Comparison of ENCODE assay signal across 9 cellular contexts in the genomic region with DNA sequence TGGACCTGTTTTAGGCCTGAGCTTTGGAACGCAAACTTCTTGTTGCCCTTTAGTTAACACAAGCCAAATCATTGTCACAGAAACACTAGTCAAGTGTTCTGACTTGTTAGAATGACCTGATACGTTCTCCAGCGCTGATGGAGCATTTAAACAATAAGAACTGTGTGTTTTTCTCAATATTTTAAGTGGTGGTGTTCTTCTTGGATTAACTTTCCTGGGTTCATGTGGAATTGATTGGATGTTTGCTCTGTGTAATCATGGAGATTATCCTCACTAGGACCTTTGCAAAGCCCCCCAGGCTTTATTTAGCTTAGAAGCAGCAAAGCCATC. TPM values are rescaled to one million over a fixed set of nuclear protein-coding genes. Genes with fewer than 3 reads are reported as not detected.
A peak's percentile ranks its signal among the peaks of the same experiment; 100 is the strongest.
DNase-seq lines count a peak whose midpoint lies in the region; ATAC-seq and TF ChIP-seq lines count a peak whose summit lies in the region.
"Had no signal": no experiment of that assay in that cellular context is flagged by ENCODE, and none has a peak within 500 bp of the region (broad histone marks: within the 10 kb centered on the region; RNA-seq: fewer than 3 reads in every experiment).

No MANE protein-coding gene starts in this region.

- WGBS in IMR-90 (ENCODE audit: extremely low coverage in 2 of 2, insufficient read length in 1 of 2), 2 experiments = no CpG with 5 or more reads among the region's 3 CpGs

- peak overlapping the region; percentile 48; the same call in 1 of the 2 replicates for H3K18ac ChIP-seq in IMR-90 (ENCODE audit: low read depth, low read length)

- peak overlapping the region; percentile 84 for H2AFZ ChIP-seq in IMR-90 (replicated peaks; ENCODE audit: low read length, poor library complexity)

- no peak for DNase-seq in A673 (ENCODE audit: low spot score)
- DNase-seq in IMR-90 = no peak
- DNase-seq in central memory CD8-positive, alpha-beta T cell (ENCODE audit: low spot score in 2 of 2) = no peak
- DNase-seq in posterior cingulate gyrus = no peak
- DNase-seq in NCI-H2081 (lab: John Stamatoyannopoulos, UW) = no peak

- BruUV-seq in A673 (replicated peaks; lab: Mats Ljungman, UMichigan) (TSS peak; percentile 44), IMR-90 (replicated peaks; lab: Mats Ljungman, UMichigan) (no TSS peak)

- H2BK5ac ChIP-seq in IMR-90 (ENCODE audit: low read depth, low read length, poor library complexity, severe bottlenecking) = no peak overlapping the region

- H4K91ac ChIP-seq in IMR-90 (ENCODE audit: insufficient read depth, low read depth, low read length) = peak overlapping the region; percentile 9; the same call in 1 of the 2 replicates

- H2AK5ac ChIP-seq in IMR-90 (ENCODE audit: low read depth, low read length) = peak overlapping the region; percentile 63; the same call in 1 of the 2 replicates

- peak overlapping the region; percentile 59 for H3K9ac ChIP-seq in IMR-90 (ENCODE audit: low read depth, low read length)
- H3K9ac ChIP-seq in muscle layer of colon (ENCODE audit: low read length) = peak overlapping the region; percentile 85

- POLR2A ChIA-PET in A673 (lab: Charles Lee; ENCODE audit: low non-redundant PET) = interaction anchor here (0.6 kb wide), 1 partner anchor 265 kb away, joined by 4 read pairs; no protein-coding TSS in a partner anchor
- POLR2A ChIA-PET in IMR-90 (lab: Charles Lee; ENCODE audit: unreplicated experiment) = no interaction called here

- H3K9me1 ChIP-seq in IMR-90 (ENCODE audit: insufficient read depth, low read length) = no peaks in the 10 kb centered on the region

- H3K56ac ChIP-seq in IMR-90 (ENCODE audit: extremely low read depth, insufficient read depth, low read length) = no peak overlapping the region

- peaks cover 11% of the 10 kb centered on the region for H3K4me1 ChIP-seq in A673 (ENCODE audit: insufficient read depth, low read length, poor library complexity, severe bottlenecking)
- peaks cover 10% of the 10 kb centered on the region for H3K4me1 ChIP-seq in IMR-90 (ENCODE audit: control insufficient read depth, insufficient read depth, low read length)
- peaks cover 25% of the 10 kb centered on the region for H3K4me1 ChIP-seq in muscle layer of colon (ENCODE audit: insufficient read depth, low read length)

- dilution Hi-C loops in IMR-90 (cut with HindIII; ENCODE audit: low sequenced_read_pairs, unreplicated experiment) = no loop called here

- ATAC-seq in IMR-90 (ENCODE audit: low read depth) (no peak), HG03469 (IDR thresholded peaks at IDR 0.05; ENCODE audit: unreplicated experiment) (no peak), HG03045 (IDR thresholded peaks at IDR 0.05; ENCODE audit: unreplicated experiment) (no peak)
- ATAC-seq in central memory CD8-positive, alpha-beta T cell (replicated peaks; ENCODE audit: extremely low read depth, poor library complexity, severe bottlenecking) = no peak
- ATAC-seq: K562 had no signal

- H3K9me3 ChIP-seq in A673 (ENCODE audit: low read depth, low read length, poor library complexity, severe bottlenecking) = no peaks in the 10 kb centered on the region
- H3K9me3 ChIP-seq in IMR-90 (ENCODE audit: control insufficient read depth, insufficient read depth, low read length) = no peaks in the 10 kb centered on the region
- no peaks in the 10 kb centered on the region for H3K9me3 ChIP-seq in muscle layer of colon (ENCODE audit: low read length)

- H4K8ac ChIP-seq in IMR-90 (ENCODE audit: low read depth in 2 of 2, low read length in 2 of 2) = 0 out of 4 replicates have a peak overlapping the region, but pooled peaks of 1 of the 2 experiments have one; percentile 22

- no peak overlapping the region for H4K5ac ChIP-seq in IMR-90 (ENCODE audit: low read depth, low read length)

- in situ Hi-C loops in IMR-90 (cut with MboI; ENCODE audit: low sequenced_read_pairs) = loop anchor here (10.0 kb wide), 1 partner anchor 262 kb away; no protein-coding TSS in a partner anchor

- H3K9me3 Mint-ChIP-seq in central memory CD8-positive, alpha-beta T cell = no peaks in the 10 kb centered on the region

- TF ChIP-seq RAD21 in IMR-90 (IDR thresholded peaks at IDR 0.05; ENCODE audit: low read length) = no peak

- peaks cover 2% of the 10 kb centered on the region for H3K27me3 Mint-ChIP-seq in central memory CD8-positive, alpha-beta T cell

- H3K27ac ChIP-seq in A673 (ENCODE audit: low read depth, low read length, poor library complexity, severe bottlenecking) (no peak overlapping the region), IMR-90 (ENCODE audit: insufficient read depth, low read length) (no peak overlapping the region), muscle layer of colon (ENCODE audit: low read depth, low read length) (peak overlapping the region; percentile 79)

- H3K79me1 ChIP-seq in IMR-90 (ENCODE audit: low read depth in 1 of 2, low read length in 2 of 2) = peaks cover 25 to 41% of the 10 kb centered on the region in 2 experiments

- H3K4me1 Mint-ChIP-seq in central memory CD8-positive, alpha-beta T cell = peaks cover 33% of the 10 kb centered on the region

- H2AK9ac ChIP-seq in IMR-90 (replicated peaks; ENCODE audit: low read depth, low read length, poor library complexity) = peak overlapping the region; percentile 55

- peak overlapping the region; percentile 63 for H3K14ac ChIP-seq in IMR-90 (replicated peaks; ENCODE audit: low read depth, low read length)

- peak overlapping the region; percentile 31; the same call in 1 of the 2 replicates for H3K23ac ChIP-seq in IMR-90 (ENCODE audit: low read depth, low read length)

- peak overlapping the region; percentile 98 for H3K4me2 ChIP-seq in IMR-90 (ENCODE audit: low read depth, low read length)

- TF ChIP-seq CTCF in A673 (conservative IDR thresholded peaks at IDR 0.05; ENCODE audit: low read depth, low read length) (no peak), IMR-90 (conservative IDR thresholded peaks at IDR 0.05; ENCODE audit: low read depth, low read length) (no peak)

- no peak for TF ChIP-seq POLR2A in IMR-90 (IDR thresholded peaks at IDR 0.05; ENCODE audit: low read depth, low read length)

- peak overlapping the region; percentile 29; the same call in 1 of the 2 replicates for H2BK120ac ChIP-seq in IMR-90 (ENCODE audit: low read depth, low read length)

- H3K4me3 ChIP-seq in A673 (ENCODE audit: low read depth, low read length, poor library complexity, severe bottlenecking) (peak overlapping the region; percentile 74), IMR-90 (ENCODE audit: insufficient read depth, low read depth, low read length) (peak overlapping the region; percentile 82), muscle layer of colon (ENCODE audit: low read depth in 1 of 2, low read length in 2 of 2) (peak overlapping the region; percentile 76 to 91)
- H3K4me3 ChIP-seq: K562 had no signal

- 0 out of 2 replicates have a peak overlapping the region, but pooled peaks have one; percentile 17 for H2BK20ac ChIP-seq in IMR-90 (ENCODE audit: low read depth, low read length)

- H3K27me3 ChIP-seq in A673 (replicated peaks; ENCODE audit: insufficient read depth, low read depth, low read length, poor library complexity) = peaks cover 35% of the 10 kb centered on the region
- no peaks in the 10 kb centered on the region for H3K27me3 ChIP-seq in IMR-90 (ENCODE audit: control insufficient read depth, insufficient read depth, low read length)
- no peaks in the 10 kb centered on the region for H3K27me3 ChIP-seq in muscle layer of colon (ENCODE audit: control insufficient read depth in 1 of 2, insufficient read depth in 2 of 2, low read length in 2 of 2)

- intact Hi-C loops in A673 (cut with micrococcal nuclease; ENCODE audit: unreplicated experiment) = loop anchor here (5.0 to 10.0 kb wide), 2 partner anchors 91 to 252 kb away; a partner anchor contains a TSS
- intact Hi-C loops in IMR-90 (cut with micrococcal nuclease) = loop anchor here (10.0 kb wide), 1 partner anchor 128 kb away; no protein-coding TSS in a partner anchor
- intact Hi-C loops in posterior cingulate gyrus (cut with DNase I) = loop anchor here (5.0 to 10.0 kb wide), 2 partner anchors 36 to 68 kb away; no protein-coding TSS in a partner anchor

- H3K27ac Mint-ChIP-seq in central memory CD8-positive, alpha-beta T cell (ENCODE audit: low read depth) = no peak overlapping the region

- no peaks in the 10 kb centered on the region for H3K36me3 ChIP-seq in A673 (ENCODE audit: insufficient read depth, low read length, poor library complexity, severe bottlenecking)
- no peaks in the 10 kb centered on the region for H3K36me3 ChIP-seq in IMR-90 (ENCODE audit: control insufficient read depth, insufficient read depth, low read length)
- no peaks in the 10 kb centered on the region for H3K36me3 ChIP-seq in muscle layer of colon (ENCODE audit: insufficient read depth, low read length)

- peak overlapping the region; percentile 95 for H3K4me3 Mint-ChIP-seq in central memory CD8-positive, alpha-beta T cell

- H2BK15ac ChIP-seq in IMR-90 (ENCODE audit: low read depth, low read length) = peak overlapping the region; percentile 21; the same call in 1 of the 3 replicates

- H3K4ac ChIP-seq in IMR-90 (ENCODE audit: low read depth, low read length) = peak overlapping the region; percentile 28

- peaks cover 5% of the 10 kb centered on the region; the same call in 1 of the 2 replicates for H4K20me1 ChIP-seq in IMR-90 (ENCODE audit: insufficient read depth, low read length)

- CTCF ChIA-PET in A673 (lab: Charles Lee) (interaction anchor here (0.6 kb wide), 1 partner anchor 1389 kb away, joined by 7 read pairs; no protein-coding TSS in a partner anchor), IMR-90 (lab: Yijun Ruan, JAX) (interaction anchor here (0.6 to 2.3 kb wide), 4 partner anchors 68 to 160 kb away, joined by 3 to 8 read pairs (median 5); no protein-coding TSS in a partner anchor)

- H3K36me3 Mint-ChIP-seq in central memory CD8-positive, alpha-beta T cell (ENCODE audit: insufficient read depth) = peaks cover 6% of the 10 kb centered on the region

TF ChIP-seq in IMR-90, 13 proteins besides CTCF, POLR2A, EP300 and RAD21 (continues in another document):
- TF ChIP-seq CEBPB (IDR thresholded peaks at IDR 0.05; ENCODE audit: low read depth, low read length) (no peak), MXI1 (IDR thresholded peaks at IDR 0.05; ENCODE audit: borderline replicate concordance, low read depth, low read length) (no peak), MAZ (IDR thresholded peaks at IDR 0.05; ENCODE audit: borderline replicate concordance, low read depth, low read length) (no peak), NFE2L2 (IDR thresholded peaks at IDR 0.05; ENCODE audit: low read depth, low read length) (no peak), FOS (IDR thresholded peaks at IDR 0.05; ENCODE audit: low read depth, low read length) (no peak), MAFK (IDR thresholded peaks at IDR 0.05; ENCODE audit: low read depth, low read length) (no peak), RFX5 (IDR thresholded peaks at IDR 0.05; ENCODE audit: low read depth, low read length) (no peak)

RNA-seq across cellular contexts. Expression of a gene that starts 1.6 kb away (rescaled TPM):
- 3.9 and 4.4 TPM in 2 replicates for total RNA-seq in A673 (2021)
- 6.1 and 6.7 TPM in 2 replicates for total RNA-seq in IMR-90 (2012; rRNA removed)
- polyA plus RNA-seq in IMR-90 (2012; rRNA removed) = 4.3 and 5.1 TPM in 2 replicates
- 3.1 and 3.6 TPM in 2 replicates for polyA plus RNA-seq in IMR-90 (2012; cell fraction: cytosol; rRNA removed)
- polyA plus RNA-seq in IMR-90 (2012; cell fraction: nucleus; rRNA removed; ENCODE audit: low replicate concordance) = 5.1 and 13.1 TPM in 2 replicates
- total RNA-seq: K562 had no signal
- polyA plus RNA-seq: K562 had no signal
